Comparison of ENCODE assay signal across 12 cellular contexts in the genomic region with DNA sequence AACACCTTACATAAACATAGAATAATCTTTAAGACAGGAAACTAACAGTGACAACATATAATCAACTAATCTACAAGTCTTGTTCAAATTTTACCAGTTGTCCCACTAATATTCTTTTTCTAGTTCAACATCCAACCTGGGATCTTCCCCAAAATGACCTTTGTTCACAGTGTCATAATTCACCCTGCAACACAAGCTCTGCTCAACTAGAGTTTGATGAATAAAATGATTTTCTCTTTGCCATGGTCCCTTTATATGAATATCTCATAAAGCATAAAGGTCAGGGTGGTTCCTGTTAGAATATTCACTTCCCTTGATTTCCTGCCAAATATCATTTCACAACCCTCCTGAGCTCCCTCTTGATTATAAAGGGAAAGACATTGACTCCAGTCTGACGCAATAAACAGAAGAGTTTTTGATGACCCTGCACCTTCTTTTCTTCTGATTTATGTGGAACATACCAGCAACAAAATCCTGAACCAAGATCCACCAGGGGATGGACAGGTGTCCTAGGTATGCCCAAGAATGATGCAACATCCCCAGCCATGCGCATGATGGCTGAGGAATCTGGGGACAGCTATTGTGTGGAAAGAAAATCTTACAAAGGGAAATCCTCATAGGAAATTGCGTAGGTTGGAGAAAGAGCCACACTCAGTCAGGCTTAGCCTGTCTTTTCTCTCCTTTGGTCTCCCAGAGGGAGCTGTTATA. TPM values are rescaled to one million over a fixed set of nuclear protein-coding genes. Genes with fewer than 3 reads are reported as not detected.
A peak's percentile ranks its signal among the peaks of the same experiment; 100 is the strongest.
DNase-seq lines count a peak whose midpoint lies in the region; ATAC-seq and TF ChIP-seq lines count a peak whose summit lies in the region.
"Had no signal": no experiment of that assay in that cellular context is flagged by ENCODE, and none has a peak within 500 bp of the region (broad histone marks: within the 10 kb centered on the region; RNA-seq: fewer than 3 reads in every experiment).

No MANE protein-coding gene starts in this region.

- peaks cover 65% of the 10 kb centered on the region for H3K4me1 ChIP-seq in A673 (ENCODE audit: insufficient read depth, low read length, poor library complexity, severe bottlenecking)
- H3K4me1 ChIP-seq in liver (ENCODE audit: control insufficient read depth in 4 of 4, insufficient read depth in 4 of 4, low read length in 3 of 4) = peaks cover 15 to 49% (median 39%) of the 10 kb centered on the region in 4 donors
- H3K4me1 ChIP-seq in BE2C = peaks cover 5% of the 10 kb centered on the region; the same call in 1 of the 2 replicates

- DNase-seq in A673 (ENCODE audit: low spot score) (peak; percentile 83), KBM-7 (peak; percentile 27), dermis microvascular lymphatic vessel endothelial cell (ENCODE audit: low read depth in 2 of 2) (peak; percentile 72 to 91), BE2C (no peak), HEK293T (ENCODE audit: extremely low spot score) (no peak), T-helper 2 cell (no peak)
- no peak for DNase-seq in activated CD8-positive, alpha-beta T cell treated with anti-CD3 and anti-CD28 coated beads, Interleukin-2, amount 10 ng/mL, durations not matched to agents 7 days and 5 days
- DNase-seq: activated CD4-positive, alpha-beta memory T cell treated with anti-CD3 and anti-CD28 coated beads, Interleukin-2, amount 10 ng/mL, durations not matched to agents 7 days and 5 days; MM.1S had no signal

- H3K9ac ChIP-seq in liver (ENCODE audit: low read depth in 1 of 2, low read length in 2 of 2) = no peak overlapping the region

- no peaks in the 10 kb centered on the region for H3K36me3 ChIP-seq in A673 (ENCODE audit: insufficient read depth, low read length, poor library complexity, severe bottlenecking)
- H3K36me3 ChIP-seq in liver (ENCODE audit: control insufficient read depth in 4 of 4, insufficient read depth in 3 of 4, low read depth in 1 of 4, low read length in 3 of 4) = peaks cover 0 to 3% (median 0%) of the 10 kb centered on the region in 4 donors
- no peaks in the 10 kb centered on the region for H3K36me3 ChIP-seq in BE2C

- 41% methylated on average over 3 of the region's 3 CpGs for WGBS in liver

- peak in 1 of 2 donors; percentile 21 for TF ChIP-seq RAD21 in liver (IDR thresholded peaks at IDR 0.05)

- peaks cover 10% of the 10 kb centered on the region for H3K4me1 Mint-ChIP-seq in activated CD8-positive, alpha-beta T cell treated with anti-CD3 and anti-CD28 coated beads, Interleukin-2, amount 10 ng/mL, durations not matched to agents 7 days and 5 days (ENCODE audit: low read depth)

- POLR2A ChIA-PET in A673 (lab: Charles Lee; ENCODE audit: low non-redundant PET) (no interaction called here), HEK293T (lab: Yijun Ruan, JAX) (no interaction called here)
- POLR2A ChIA-PET in activated CD8-positive, alpha-beta T cell treated with anti-CD3 and anti-CD28 coated beads, Interleukin-2, amount 10 ng/mL, durations not matched to agents 7 days and 5 days (lab: Charles Lee) = no interaction called here

- H3K9me3 Mint-ChIP-seq in activated CD8-positive, alpha-beta T cell treated with anti-CD3 and anti-CD28 coated beads, Interleukin-2, amount 10 ng/mL, durations not matched to agents 7 days and 5 days (ENCODE audit: insufficient read depth) = no peaks in the 10 kb centered on the region
- H3K9me3 Mint-ChIP-seq: activated CD4-positive, alpha-beta memory T cell treated with anti-CD3 and anti-CD28 coated beads, Interleukin-2, amount 10 ng/mL, durations not matched to agents 7 days and 5 days had no signal

- no peak overlapping the region for H3K4me3 ChIP-seq in A673 (ENCODE audit: low read depth, low read length, poor library complexity, severe bottlenecking)
- no peak overlapping the region for H3K4me3 ChIP-seq in liver (ENCODE audit: low read depth in 1 of 3, low read length in 3 of 3)
- H3K4me3 ChIP-seq in BE2C (ENCODE audit: low read depth, low read length) = no peak overlapping the region
- H3K4me3 ChIP-seq: GM12878 had no signal

- ATAC-seq in activated CD8-positive, alpha-beta T cell treated with anti-CD3 and anti-CD28 coated beads, Interleukin-2, amount 10 ng/mL, durations not matched to agents 7 days and 5 days = no peak
- ATAC-seq: GM12878 had no signal

- H3K9me3 ChIP-seq in A673 (ENCODE audit: low read depth, low read length, poor library complexity, severe bottlenecking) (no peaks in the 10 kb centered on the region), liver (ENCODE audit: control insufficient read depth in 4 of 4, low read length in 3 of 4) (no peaks in the 10 kb centered on the region), BE2C (no peaks in the 10 kb centered on the region)

- TF ChIP-seq CTCF in A673 (conservative IDR thresholded peaks at IDR 0.05; ENCODE audit: low read depth, low read length) (no peak), liver (IDR thresholded peaks at IDR 0.05; ENCODE audit: low read depth, low read length, missing input control) (no peak), BE2C (IDR thresholded peaks at IDR 0.05; ENCODE audit: low read depth, low read length) (no peak)

- BruUV-seq in A673 (replicated peaks; lab: Mats Ljungman, UMichigan) = no TSS peak

- H3K27me3 ChIP-seq in A673 (replicated peaks; ENCODE audit: insufficient read depth, low read depth, low read length, poor library complexity) = no peaks in the 10 kb centered on the region
- H3K27me3 ChIP-seq in liver (ENCODE audit: control insufficient read depth in 4 of 4, insufficient read depth in 4 of 4, low read length in 3 of 4) = no peaks in the 10 kb centered on the region
- H3K27me3 ChIP-seq in BE2C = no peaks in the 10 kb centered on the region

- H3K27me3 Mint-ChIP-seq in activated CD8-positive, alpha-beta T cell treated with anti-CD3 and anti-CD28 coated beads, Interleukin-2, amount 10 ng/mL, durations not matched to agents 7 days and 5 days (ENCODE audit: low read depth) = peaks cover 10% of the 10 kb centered on the region

- in situ Hi-C loops in KBM-7 (cut with MboI; ENCODE audit: low pct_unique_long_range_greater_than_20kb, low sequenced_read_pairs) = no loop called here

- CTCF ChIA-PET in A673 (lab: Charles Lee) (interaction anchor here (0.6 kb wide), 1 partner anchor 31 kb away, joined by 5 read pairs; no protein-coding TSS in a partner anchor), HEK293T (lab: Yijun Ruan, JAX) (no interaction called here)
- CTCF ChIA-PET in activated CD8-positive, alpha-beta T cell treated with anti-CD3 and anti-CD28 coated beads, Interleukin-2, amount 10 ng/mL, durations not matched to agents 7 days and 5 days (lab: Charles Lee) = interaction anchor here (0.6 to 1.5 kb wide), 3 partner anchors 17 to 910 kb away, joined by 3 to 6 read pairs (median 3); no protein-coding TSS in a partner anchor

- peaks cover 22% of the 10 kb centered on the region for H3K36me3 Mint-ChIP-seq in activated CD8-positive, alpha-beta T cell treated with anti-CD3 and anti-CD28 coated beads, Interleukin-2, amount 10 ng/mL, durations not matched to agents 7 days and 5 days (ENCODE audit: low read depth)

- peak overlapping the region; percentile 88 for H3K27ac ChIP-seq in A673 (ENCODE audit: low read depth, low read length, poor library complexity, severe bottlenecking)
- peak overlapping the region; percentile 65 to 75 for H3K27ac ChIP-seq in liver (ENCODE audit: low read depth in 1 of 2, low read length in 2 of 2)
- H3K27ac ChIP-seq: C4-2B had no signal

- intact Hi-C loops in A673 (cut with micrococcal nuclease; ENCODE audit: unreplicated experiment) = no loop called here

- H3K27ac Mint-ChIP-seq in activated CD8-positive, alpha-beta T cell treated with anti-CD3 and anti-CD28 coated beads, Interleukin-2, amount 10 ng/mL, durations not matched to agents 7 days and 5 days = no peak overlapping the region
- H3K27ac Mint-ChIP-seq: activated CD4-positive, alpha-beta memory T cell treated with anti-CD3 and anti-CD28 coated beads, Interleukin-2, amount 10 ng/mL, durations not matched to agents 7 days and 5 days had no signal

- no peak overlapping the region for H3K4me3 Mint-ChIP-seq in activated CD8-positive, alpha-beta T cell treated with anti-CD3 and anti-CD28 coated beads, Interleukin-2, amount 10 ng/mL, durations not matched to agents 7 days and 5 days
- H3K4me3 Mint-ChIP-seq: activated CD4-positive, alpha-beta memory T cell treated with anti-CD3 and anti-CD28 coated beads, Interleukin-2, amount 10 ng/mL, durations not matched to agents 7 days and 5 days had no signal

TF ChIP-seq in liver, 16 proteins besides CTCF, POLR2A, EP300 and RAD21 (continues in another document):
- TF ChIP-seq TAF1 (conservative IDR thresholded peaks at IDR 0.05) (no peak), GABPA (IDR thresholded peaks at IDR 0.05 in 1 of 2, conservative IDR thresholded peaks at IDR 0.05 in 1 of 2) (no peak)

TF ChIP-seq in HEK293T, 16 proteins besides CTCF, POLR2A, EP300 and RAD21 (continues in another document):
- TF ChIP-seq FOXK2 (IDR thresholded peaks at IDR 0.05) = no peak
- TF ChIP-seq ELF4 (IDR thresholded peaks at IDR 0.05) = no peak
- no peak for TF ChIP-seq L3MBTL2 (conservative IDR thresholded peaks at IDR 0.05)

RNA-seq across cellular contexts. Expression of a gene that starts 18.6 kb away (rescaled TPM):
- total RNA-seq in A673 (2021) (5.6 and 6.7 TPM in 2 replicates), dermis microvascular lymphatic vessel endothelial cell (7.3 and 15.7 TPM in 2 replicates), liver (10 to 100 TPM in 1 of 2 donors, 1 to 10 TPM in 1; 9.8 to 11.2 TPM)
- 10 to 100 TPM in 1 of 2 donors, 1 to 10 TPM in 1; 9.2 to 10.9 TPM for polyA plus RNA-seq in liver
- 0.71 TPM for polyA plus RNA-seq in BE2C (2012; ENCODE audit: insufficient read depth, insufficient read length, low read depth)
- 10 to 100 TPM; 42.8 to 43.7 TPM for total RNA-seq in activated CD8-positive, alpha-beta T cell treated with anti-CD3 and anti-CD28 coated beads, Interleukin-2, amount 10 ng/mL, durations not matched to agents 7 days and 5 days

RNA-seq across cellular contexts. Expression of a gene that starts 31.4 kb away (rescaled TPM):
- total RNA-seq in A673 (2021) (not detected in 2 replicates), dermis microvascular lymphatic vessel endothelial cell (not detected in 2 replicates), liver (10 to 100 TPM in 1 of 2 donors, not detected in 1; 13.3 TPM)
- polyA plus RNA-seq in liver = under 1 TPM in 1 of 2 donors, not detected in 1; 0.15 TPM
- polyA plus RNA-seq in BE2C (2012; ENCODE audit: insufficient read depth, insufficient read length, low read depth) = not detected
- not detected for total RNA-seq in activated CD8-positive, alpha-beta T cell treated with anti-CD3 and anti-CD28 coated beads, Interleukin-2, amount 10 ng/mL, durations not matched to agents 7 days and 5 days
- total RNA-seq: GM12878 had no signal

RNA-seq across cellular contexts. Expression of a gene that starts 44.6 kb away (rescaled TPM):
- total RNA-seq in A673 (2021) = 1.7 and 1.9 TPM in 2 replicates
- 6.5 and 27.3 TPM in 2 replicates for total RNA-seq in dermis microvascular lymphatic vessel endothelial cell
- 1 to 10 TPM; 4.8 to 5.5 TPM for total RNA-seq in liver
- polyA plus RNA-seq in liver = 1 to 10 TPM; 5.0 to 5.5 TPM
- polyA plus RNA-seq in BE2C (2012; ENCODE audit: insufficient read depth, insufficient read length, low read depth) = 4.3 TPM
- total RNA-seq in activated CD8-positive, alpha-beta T cell treated with anti-CD3 and anti-CD28 coated beads, Interleukin-2, amount 10 ng/mL, durations not matched to agents 7 days and 5 days = 1 to 10 TPM; 7.3 TPM

RNA-seq across cellular contexts. Expression of a gene that starts 46.0 kb away (rescaled TPM):
- total RNA-seq in A673 (2021) (2.4 and 3.2 TPM in 2 replicates), dermis microvascular lymphatic vessel endothelial cell (1.0 and 1.8 TPM in 2 replicates), liver (10 to 100 TPM; 11.4 to 11.8 TPM)
- 10 to 100 TPM in 1 of 2 donors, 1 to 10 TPM in 1; 8.1 to 17.5 TPM for polyA plus RNA-seq in liver
- polyA plus RNA-seq in BE2C (2012; ENCODE audit: insufficient read depth, insufficient read length, low read depth) = 1.1 TPM
- 10 to 100 TPM; 29.8 to 31.8 TPM for total RNA-seq in activated CD8-positive, alpha-beta T cell treated with anti-CD3 and anti-CD28 coated beads, Interleukin-2, amount 10 ng/mL, durations not matched to agents 7 days and 5 days

Comparison
In these comparisons a context has a peak if more than half of its experiments do, and no peak if none do; other contexts are left out.
1. DNase-seq: peak in A673 (single experiment), KBM-7 (single experiment) and dermis microvascular lymphatic vessel endothelial cell (2 of 2); none in BE2C (single experiment), HEK293T (single experiment), T-helper 2 cell (0 of 5) and activated CD8-positive, alpha-beta T cell treated with anti-CD3 and anti-CD28 coated beads, Interleukin-2, amount 10 ng/mL, durations not matched to agents 7 days and 5 days (single experiment).